ENCODE assay signal across 14 cellular contexts in genomic region chr4:112172180-112172579, GRCh38. TPM values are rescaled to one million over a fixed set of nuclear protein-coding genes. Genes with fewer than 3 reads are reported as not detected.
A peak's percentile ranks its signal among the peaks of the same experiment; 100 is the strongest.
DNase-seq lines count a peak whose midpoint lies in the region; ATAC-seq, FAIRE-seq and TF ChIP-seq lines count a peak whose summit lies in the region.
"Had no signal": no experiment of that assay in that cellular context is flagged by ENCODE, and none has a peak within 500 bp of the region (broad histone marks: within the 10 kb centered on the region; RNA-seq: fewer than 3 reads in every experiment).

No MANE protein-coding gene starts in this region.

- BruUV-seq in A673 (replicated peaks; lab: Mats Ljungman, UMichigan), result no TSS peak

- CTCF ChIA-PET in A673 (lab: Charles Lee), result no interaction called here

- DNase-seq in GM18507 (ENCODE audit: extremely low spot score, insufficient read length, low read depth), result peak; percentile 7
- peak; percentile 46 for DNase-seq in NAMALWA (ENCODE audit: low spot score)
- DNase-seq in right atrium auricular region (ENCODE audit: low spot score), result no peak
- no peak for DNase-seq in A673 (ENCODE audit: low spot score)
- no peak for DNase-seq in dedifferentiated amniotic fluid mesenchymal stem cell (ENCODE audit: extremely low spot score)
- DNase-seq: activated gamma-delta T cell treated with Interleukin-2 at 50 U/mL for 16 hours; CD4-positive, alpha-beta memory T cell; cerebellar nuclear complex; NCI-H446; testis had no signal

- H3K27me3 ChIP-seq in right atrium auricular region (no peaks in the 10 kb centered on the region), A673 (replicated peaks; ENCODE audit: insufficient read depth, low read depth, low read length, poor library complexity) (no peaks in the 10 kb centered on the region)
- H3K27me3 ChIP-seq: testis had no signal

- no peak overlapping the region for H3K27ac ChIP-seq in right atrium auricular region
- H3K27ac ChIP-seq in A673 (ENCODE audit: low read depth, low read length, poor library complexity, severe bottlenecking), result no peak overlapping the region
- H3K27ac ChIP-seq: testis had no signal

- FAIRE-seq in GM18507 (lab: Jason Lieb, UNC), result peak; percentile 29

- no peaks in the 10 kb centered on the region for H3K36me3 ChIP-seq in right atrium auricular region
- H3K36me3 ChIP-seq in A673 (ENCODE audit: insufficient read depth, low read length, poor library complexity, severe bottlenecking), result no peaks in the 10 kb centered on the region

- POLR2A ChIA-PET in A673 (lab: Charles Lee; ENCODE audit: low non-redundant PET), result no interaction called here

- TF ChIP-seq CTCF in right atrium auricular region (IDR thresholded peaks at IDR 0.05) (no peak), A673 (conservative IDR thresholded peaks at IDR 0.05; ENCODE audit: low read depth, low read length) (no peak)

- peaks cover 0 to 24% of the 10 kb centered on the region in 2 donors for H3K4me1 ChIP-seq in right atrium auricular region
- H3K4me1 ChIP-seq in A673 (ENCODE audit: insufficient read depth, low read length, poor library complexity, severe bottlenecking), result peaks cover 5% of the 10 kb centered on the region
- H3K4me1 ChIP-seq: testis had no signal

- intact Hi-C loops in A673 (cut with micrococcal nuclease; ENCODE audit: unreplicated experiment), result no loop called here

- H3K4me3 ChIP-seq in right atrium auricular region (no peak overlapping the region), A673 (ENCODE audit: low read depth, low read length, poor library complexity, severe bottlenecking) (no peak overlapping the region)
- H3K4me3 ChIP-seq: testis had no signal

- H3K9me3 ChIP-seq in right atrium auricular region (no peaks in the 10 kb centered on the region), A673 (ENCODE audit: low read depth, low read length, poor library complexity, severe bottlenecking) (no peaks in the 10 kb centered on the region)
- H3K9me3 ChIP-seq: testis had no signal

- ATAC-seq in GM19455 (IDR thresholded peaks at IDR 0.05; ENCODE audit: unreplicated experiment), result peak; percentile 73
- peak; percentile 60 for ATAC-seq in HG02938 (IDR thresholded peaks at IDR 0.05; ENCODE audit: unreplicated experiment)
- no peak for ATAC-seq in HG02571 (IDR thresholded peaks at IDR 0.05; ENCODE audit: unreplicated experiment)
- ATAC-seq: WTC11 had no signal

RNA-seq across cellular contexts. Expression of gene FAM241A, which starts 26.9 kb away (rescaled TPM):
- 1 to 10 TPM; 6.0 to 6.7 TPM for total RNA-seq in right atrium auricular region
- total RNA-seq in A673 (2021), result 1.4 and 1.5 TPM in 2 replicates

RNA-seq across cellular contexts. Expression of gene AP1AR, which starts 59.4 kb away (rescaled TPM):
- total RNA-seq in right atrium auricular region (10 to 100 TPM in 1 of 2 donors, 1 to 10 TPM in 1; 6.6 to 10.2 TPM), A673 (2021) (24.9 and 30.0 TPM in 2 replicates)

Comparison
In these comparisons a context has a peak if more than half of its experiments do, and no peak if none do; other contexts are left out.
1. DNase-seq: peak in GM18507 (single experiment) and NAMALWA (single experiment); none in right atrium auricular region (single experiment), A673 (single experiment) and dedifferentiated amniotic fluid mesenchymal stem cell (single experiment).